In the genomic region with DNA sequence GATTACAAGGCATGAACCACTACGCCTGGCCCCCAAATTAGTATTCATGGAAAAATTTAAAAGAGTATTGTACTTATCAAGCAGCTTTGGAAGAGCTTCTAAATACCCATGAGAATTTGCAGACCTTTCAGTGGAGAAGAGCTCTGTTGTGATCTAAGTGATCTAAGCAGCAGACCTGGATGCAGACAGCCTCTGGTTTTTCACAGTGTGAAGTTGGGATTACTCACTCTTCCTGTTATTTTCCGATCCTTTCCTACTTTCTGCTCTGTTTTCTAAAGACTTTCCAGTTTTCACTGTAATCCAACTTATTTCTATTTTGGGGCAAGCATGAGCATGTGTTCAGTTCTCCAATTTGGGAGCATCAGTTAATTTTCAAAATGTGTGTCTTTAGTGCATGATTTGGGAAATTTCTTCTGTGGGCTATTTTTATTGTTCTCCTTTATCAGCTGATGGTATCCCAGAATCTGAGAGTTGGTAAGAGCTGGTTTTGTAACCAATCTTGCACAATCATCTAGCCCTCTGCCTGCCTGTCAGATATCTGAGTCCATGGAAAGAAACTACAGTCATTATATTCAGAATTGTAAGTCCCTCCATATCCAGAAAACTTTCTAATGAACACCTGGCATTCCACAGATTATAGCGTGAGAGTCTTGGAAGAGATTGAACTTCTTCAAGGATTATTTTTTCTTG, we compare ENCODE assay signal across 13 cellular contexts.
DNase-seq lines count a peak whose midpoint lies in the region; ATAC-seq and TF ChIP-seq lines count a peak whose summit lies in the region.
"Had no signal": no experiment of that assay in that cellular context is flagged by ENCODE, and none has a peak within 500 bp of the region (broad histone marks: within the 10 kb centered on the region; RNA-seq: fewer than 3 reads in every experiment).

No MANE protein-coding gene starts in this region.

- DNase-seq in CD14-positive monocyte (ENCODE audit: low spot score) (no peak), MV-4-11 (lab: John Stamatoyannopoulos, UW) (peak; percentile 68), esophagus muscularis mucosa (ENCODE audit: extremely low spot score) (no peak), pulmonary artery endothelial cell (ENCODE audit: low read depth, low spot score) (peak; percentile 45), mucosa of descending colon (no peak), T-helper 1 cell (no peak), HAP-1 (ENCODE audit: low spot score in 2 of 2) (no peak), thyroid gland (no peak)
- DNase-seq: activated naive CD8-positive, alpha-beta T cell treated with anti-CD3 and anti-CD28 coated beads, Interleukin-2, amount 50 U/mL, for 24 hours; NCI-H774; stomach had no signal

- H3K27ac Mint-ChIP-seq in CD14-positive monocyte, result peak overlapping the region in 6 of 7 donors; percentile 12 to 64 (median 27)
- H3K27ac Mint-ChIP-seq: activated naive CD8-positive, alpha-beta T cell treated with anti-CD3 and anti-CD28 coated beads, Interleukin-2, amount 50 U/mL, for 24 hours had no signal

- H3K27me3 Mint-ChIP-seq in CD14-positive monocyte (ENCODE audit: low read depth in 3 of 3), result peaks cover 0 to 1% (median 0%) of the 10 kb centered on the region in 3 donors

- 60% methylated on average over 3 of the region's 3 CpGs for WGBS in esophagus muscularis mucosa
- 85 to 86% methylated on average over 3 of the region's 3 CpGs for WGBS in thyroid gland, 2 donors

- intact Hi-C loops in CD14-positive monocyte (cut with micrococcal nuclease), result loop anchor here (5.0 to 10.0 kb wide), 3 partner anchors 37 to 264 kb away; partner anchors contain the start of gene MYLIP (in 1 of the 2)
- intact Hi-C loops in esophagus muscularis mucosa (cut with DNase I), result no loop called here
- intact Hi-C loops in mucosa of descending colon (cut with DNase I, micrococcal nuclease), result no loop called here
- intact Hi-C loops in thyroid gland (cut with DNase I), result no loop called here

- TF ChIP-seq POLR2A in esophagus muscularis mucosa (IDR thresholded peaks at IDR 0.05; ENCODE audit: low read depth) (no peak), thyroid gland (IDR thresholded peaks at IDR 0.05) (no peak)

- H3K27me3 ChIP-seq in esophagus muscularis mucosa (no peaks in the 10 kb centered on the region), HAP-1 (ENCODE audit: low read depth) (no peaks in the 10 kb centered on the region), thyroid gland (no peaks in the 10 kb centered on the region)
- H3K27me3 ChIP-seq: BLaER1, stomach had no signal

- H3K4me3 Mint-ChIP-seq in CD14-positive monocyte, result peak overlapping the region in 1 of 2 donors; percentile 56
- H3K4me3 Mint-ChIP-seq: activated naive CD8-positive, alpha-beta T cell treated with anti-CD3 and anti-CD28 coated beads, Interleukin-2, amount 50 U/mL, for 24 hours had no signal

- H3K4me3 ChIP-seq in esophagus muscularis mucosa, result no peak overlapping the region
- no peak overlapping the region for H3K4me3 ChIP-seq in mucosa of descending colon
- no peak overlapping the region for H3K4me3 ChIP-seq in HAP-1
- no peak overlapping the region for H3K4me3 ChIP-seq in thyroid gland (replicated peaks in 1 of 3)
- H3K4me3 ChIP-seq: BLaER1, lung, stomach had no signal

- peak overlapping the region in 3 of 4 donors; percentile 4 to 25 (median 23) for H3K27ac ChIP-seq in esophagus muscularis mucosa (replicated peaks in 1 of 4)
- H3K27ac ChIP-seq in thyroid gland, result no peak overlapping the region
- H3K27ac ChIP-seq: BLaER1, stomach had no signal

- peaks cover 0 to 3% of the 10 kb centered on the region in 2 donors for H3K36me3 Mint-ChIP-seq in CD14-positive monocyte

- no peak for ATAC-seq in mucosa of descending colon
- ATAC-seq: activated naive CD8-positive, alpha-beta T cell treated with anti-CD3 and anti-CD28 coated beads, Interleukin-2, amount 50 U/mL, for 24 hours had no signal

- TF ChIP-seq EP300 in esophagus muscularis mucosa (IDR thresholded peaks at IDR 0.05), result no peak

- in situ Hi-C loops in HAP-1 (cut with MboI; ENCODE audit: low sequenced_read_pairs), result no loop called here

- H3K36me3 ChIP-seq in esophagus muscularis mucosa (no peaks in the 10 kb centered on the region), mucosa of descending colon (ENCODE audit: low read depth) (no peaks in the 10 kb centered on the region), HAP-1 (replicated peaks) (no peaks in the 10 kb centered on the region), thyroid gland (no peaks in the 10 kb centered on the region)
- H3K36me3 ChIP-seq: BLaER1, stomach had no signal

- H3K9me3 Mint-ChIP-seq in CD14-positive monocyte, result peaks cover 0 to 4% (median 0%) of the 10 kb centered on the region in 7 donors
- H3K9me3 Mint-ChIP-seq: activated naive CD8-positive, alpha-beta T cell treated with anti-CD3 and anti-CD28 coated beads, Interleukin-2, amount 50 U/mL, for 24 hours had no signal

- peaks cover 40% of the 10 kb centered on the region for H3K4me1 Mint-ChIP-seq in CD14-positive monocyte
- H3K4me1 Mint-ChIP-seq: activated naive CD8-positive, alpha-beta T cell treated with anti-CD3 and anti-CD28 coated beads, Interleukin-2, amount 50 U/mL, for 24 hours had no signal

- H3K4me1 ChIP-seq in esophagus muscularis mucosa (peaks cover 0 to 6% (median 0%) of the 10 kb centered on the region in 4 donors), mucosa of descending colon (ENCODE audit: low read depth) (no peaks in the 10 kb centered on the region), HAP-1 (peaks cover 10% of the 10 kb centered on the region), thyroid gland (no peaks in the 10 kb centered on the region)

- H3K9me3 ChIP-seq in esophagus muscularis mucosa (no peaks in the 10 kb centered on the region), mucosa of descending colon (no peaks in the 10 kb centered on the region), HAP-1 (no peaks in the 10 kb centered on the region), thyroid gland (no peaks in the 10 kb centered on the region)
- H3K9me3 ChIP-seq: stomach had no signal

- no peak for TF ChIP-seq CTCF in CD14-positive monocyte (IDR thresholded peaks at IDR 0.05)
- no peak for TF ChIP-seq CTCF in esophagus muscularis mucosa (IDR thresholded peaks at IDR 0.05)
- no peak for TF ChIP-seq CTCF in mucosa of descending colon (IDR thresholded peaks at IDR 0.05)
- no peak for TF ChIP-seq CTCF in thyroid gland (IDR thresholded peaks at IDR 0.05)

Comparison
In these comparisons a context has a peak if more than half of its experiments do, and no peak if none do; other contexts are left out.
1. DNase-seq: peak in MV-4-11 (single experiment) and pulmonary artery endothelial cell (single experiment); none in CD14-positive monocyte (single experiment), esophagus muscularis mucosa (single experiment), mucosa of descending colon (0 of 3), T-helper 1 cell (0 of 5), HAP-1 (0 of 2) and thyroid gland (0 of 2).
2. H3K27ac ChIP-seq: peak in esophagus muscularis mucosa (3 of 4); none in thyroid gland (0 of 3).
3. intact Hi-C loops: an anchor here in CD14-positive monocyte (5.0 to 10.0 kb wide); none called in esophagus muscularis mucosa, mucosa of descending colon and thyroid gland.